In the genomic region with DNA sequence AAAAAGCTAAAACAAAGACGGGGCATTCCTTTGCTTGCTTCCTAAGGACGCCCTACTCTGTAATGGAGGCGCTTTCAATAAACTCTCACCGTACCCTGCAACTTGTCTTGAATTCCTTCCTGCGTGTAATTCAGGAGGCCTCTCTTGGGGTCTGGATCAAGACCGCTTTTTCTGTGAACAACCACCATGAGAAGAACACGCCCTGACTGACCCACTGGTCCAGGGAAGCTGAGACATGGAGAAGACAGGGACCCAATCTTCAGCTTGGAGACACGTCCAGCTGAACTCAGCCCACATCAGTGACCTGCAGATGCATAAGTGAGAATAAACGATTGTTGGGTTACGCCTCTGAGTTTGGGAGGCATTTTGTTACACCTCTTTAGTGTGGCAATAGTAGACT, we compare ENCODE assay signal across 8 cellular contexts. TPM values are rescaled to one million over a fixed set of nuclear protein-coding genes. Genes with fewer than 3 reads are reported as not detected.
DNase-seq lines count a peak whose midpoint lies in the region; ATAC-seq and TF ChIP-seq lines count a peak whose summit lies in the region.

No MANE protein-coding gene starts in this region.

- ATAC-seq in naive thymus-derived CD8-positive, alpha-beta T cell = no peak
- no peak for ATAC-seq in HG03139 (IDR thresholded peaks at IDR 0.05; ENCODE audit: unreplicated experiment)
- no peak for ATAC-seq in HG03571 (IDR thresholded peaks at IDR 0.05; ENCODE audit: unreplicated experiment)

- DNase-seq in brain microvascular endothelial cell (no peak), NOMO-1 (lab: John Stamatoyannopoulos, UW; ENCODE audit: unreplicated experiment in 2 of 2) (no peak)
- no peak for DNase-seq in naive thymus-derived CD8-positive, alpha-beta T cell
- DNase-seq in activated CD4-positive, CD25-positive, alpha-beta regulatory T cell treated with anti-CD3 and anti-CD28 coated beads, Interleukin-2, amount 50 U/mL, for 72 hours = no peak

- no peaks in the 10 kb centered on the region for H3K79me2 ChIP-seq in ACC112 (ENCODE audit: control insufficient read depth, insufficient read depth, low read length, unreplicated experiment)

- H3K9me3 ChIP-seq in HEK293 (ENCODE audit: control insufficient read depth, insufficient read depth, low read depth, low read length) = no peaks in the 10 kb centered on the region

- no peaks in the 10 kb centered on the region for H3K27me3 Mint-ChIP-seq in naive thymus-derived CD8-positive, alpha-beta T cell

- no peaks in the 10 kb centered on the region for H3K27me3 ChIP-seq in ACC112 (ENCODE audit: insufficient read depth, low read length)
- H3K27me3 ChIP-seq in brain microvascular endothelial cell (replicated peaks) = no peaks in the 10 kb centered on the region

- peak overlapping the region; percentile 84 for H3K4me3 ChIP-seq in ACC112 (ENCODE audit: low read depth, low read length)
- H3K4me3 ChIP-seq in HEK293 (ENCODE audit: low read depth, low read length) = no peak overlapping the region
- peak overlapping the region; percentile 72 for H3K4me3 ChIP-seq in brain microvascular endothelial cell (ENCODE audit: low read depth, low read length)

- H3K4me1 Mint-ChIP-seq in naive thymus-derived CD8-positive, alpha-beta T cell = peaks cover 10 to 24% (median 20%) of the 10 kb centered on the region in 4 donors

- H2AFZ ChIP-seq in ACC112 (ENCODE audit: low read length, unreplicated experiment) = peak overlapping the region; percentile 93

- H3K36me3 ChIP-seq in ACC112 (ENCODE audit: insufficient read depth, low read length) (no peaks in the 10 kb centered on the region), HEK293 (ENCODE audit: control insufficient read depth in 2 of 2, insufficient read depth in 1 of 2, low read length in 2 of 2) (no peaks in the 10 kb centered on the region), brain microvascular endothelial cell (replicated peaks) (no peaks in the 10 kb centered on the region)

- peaks cover 16% of the 10 kb centered on the region for H3K4me1 ChIP-seq in ACC112 (ENCODE audit: control insufficient read depth, insufficient read depth, low read length, unreplicated experiment)
- no peaks in the 10 kb centered on the region for H3K4me1 ChIP-seq in HEK293 (ENCODE audit: control insufficient read depth, insufficient read depth, low read length)

- in situ Hi-C loops in brain microvascular endothelial cell (cut with HindIII; ENCODE audit: low pct_ligation_motif_present, low sequenced_read_pairs) = no loop called here

- H3K27ac ChIP-seq in ACC112 (ENCODE audit: low read depth, low read length) (no peak overlapping the region), HEK293 (ENCODE audit: extremely low read depth, low read depth, low read length) (peak overlapping the region; percentile 61; the same call in 1 of the 2 replicates), brain microvascular endothelial cell (no peak overlapping the region)

- TF ChIP-seq CTCF in HEK293 (tag by site-specific recombination; IDR thresholded peaks at IDR 0.05) (no peak), brain microvascular endothelial cell (IDR thresholded peaks at IDR 0.05; ENCODE audit: low read depth, low read length, missing control alignments) (no peak)

- no peaks in the 10 kb centered on the region for H3K36me3 Mint-ChIP-seq in naive thymus-derived CD8-positive, alpha-beta T cell

- H3K9me3 Mint-ChIP-seq in naive thymus-derived CD8-positive, alpha-beta T cell = no peaks in the 10 kb centered on the region

- peak overlapping the region in 8 of 10 donors; percentile 59 to 98 (median 97) for H3K27ac Mint-ChIP-seq in naive thymus-derived CD8-positive, alpha-beta T cell

- peak overlapping the region; percentile 92 to 99 (median 97) for H3K4me3 Mint-ChIP-seq in naive thymus-derived CD8-positive, alpha-beta T cell

- POLR2A ChIA-PET in HEK293 (lab: Yijun Ruan, JAX) = interaction anchor here (0.6 to 1.9 kb wide), 2 partner anchors 8 to 9 kb away, joined by 3 to 6 read pairs; a partner anchor contains a TSS
- POLR2A ChIA-PET in naive thymus-derived CD8-positive, alpha-beta T cell (lab: Charles Lee) = interaction anchor here (3.1 kb wide), 1 partner anchor 9 kb away, joined by 38 read pairs; a partner anchor contains a TSS

- CTCF ChIA-PET in HEK293 (lab: Yijun Ruan, JAX) = interaction anchor here (0.6 to 1.6 kb wide), 14 partner anchors 9 to 1698 kb away, joined by 3 to 6 read pairs (median 4); a partner anchor contains a TSS

TF ChIP-seq in HEK293, 187 proteins besides CTCF, POLR2A, EP300 and RAD21:
- TF ChIP-seq SP7 (tag by site-specific recombination; IDR thresholded peaks at IDR 0.05) (no peak), ZNF114 (tag by site-specific recombination; IDR thresholded peaks at IDR 0.05) (no peak), ZNF112 (tag by site-specific recombination; IDR thresholded peaks at IDR 0.05) (no peak), SCRT2 (tag by site-specific recombination; IDR thresholded peaks at IDR 0.05) (no peak), ZNF138 (tag by site-specific recombination; IDR thresholded peaks at IDR 0.05; ENCODE audit: borderline replicate concordance) (no peak), ZSCAN16 (tag by site-specific recombination; IDR thresholded peaks at IDR 0.05) (no peak), ZBTB21 (tag by site-specific recombination; IDR thresholded peaks at IDR 0.05) (no peak)
- TF ChIP-seq, protein P1, sequence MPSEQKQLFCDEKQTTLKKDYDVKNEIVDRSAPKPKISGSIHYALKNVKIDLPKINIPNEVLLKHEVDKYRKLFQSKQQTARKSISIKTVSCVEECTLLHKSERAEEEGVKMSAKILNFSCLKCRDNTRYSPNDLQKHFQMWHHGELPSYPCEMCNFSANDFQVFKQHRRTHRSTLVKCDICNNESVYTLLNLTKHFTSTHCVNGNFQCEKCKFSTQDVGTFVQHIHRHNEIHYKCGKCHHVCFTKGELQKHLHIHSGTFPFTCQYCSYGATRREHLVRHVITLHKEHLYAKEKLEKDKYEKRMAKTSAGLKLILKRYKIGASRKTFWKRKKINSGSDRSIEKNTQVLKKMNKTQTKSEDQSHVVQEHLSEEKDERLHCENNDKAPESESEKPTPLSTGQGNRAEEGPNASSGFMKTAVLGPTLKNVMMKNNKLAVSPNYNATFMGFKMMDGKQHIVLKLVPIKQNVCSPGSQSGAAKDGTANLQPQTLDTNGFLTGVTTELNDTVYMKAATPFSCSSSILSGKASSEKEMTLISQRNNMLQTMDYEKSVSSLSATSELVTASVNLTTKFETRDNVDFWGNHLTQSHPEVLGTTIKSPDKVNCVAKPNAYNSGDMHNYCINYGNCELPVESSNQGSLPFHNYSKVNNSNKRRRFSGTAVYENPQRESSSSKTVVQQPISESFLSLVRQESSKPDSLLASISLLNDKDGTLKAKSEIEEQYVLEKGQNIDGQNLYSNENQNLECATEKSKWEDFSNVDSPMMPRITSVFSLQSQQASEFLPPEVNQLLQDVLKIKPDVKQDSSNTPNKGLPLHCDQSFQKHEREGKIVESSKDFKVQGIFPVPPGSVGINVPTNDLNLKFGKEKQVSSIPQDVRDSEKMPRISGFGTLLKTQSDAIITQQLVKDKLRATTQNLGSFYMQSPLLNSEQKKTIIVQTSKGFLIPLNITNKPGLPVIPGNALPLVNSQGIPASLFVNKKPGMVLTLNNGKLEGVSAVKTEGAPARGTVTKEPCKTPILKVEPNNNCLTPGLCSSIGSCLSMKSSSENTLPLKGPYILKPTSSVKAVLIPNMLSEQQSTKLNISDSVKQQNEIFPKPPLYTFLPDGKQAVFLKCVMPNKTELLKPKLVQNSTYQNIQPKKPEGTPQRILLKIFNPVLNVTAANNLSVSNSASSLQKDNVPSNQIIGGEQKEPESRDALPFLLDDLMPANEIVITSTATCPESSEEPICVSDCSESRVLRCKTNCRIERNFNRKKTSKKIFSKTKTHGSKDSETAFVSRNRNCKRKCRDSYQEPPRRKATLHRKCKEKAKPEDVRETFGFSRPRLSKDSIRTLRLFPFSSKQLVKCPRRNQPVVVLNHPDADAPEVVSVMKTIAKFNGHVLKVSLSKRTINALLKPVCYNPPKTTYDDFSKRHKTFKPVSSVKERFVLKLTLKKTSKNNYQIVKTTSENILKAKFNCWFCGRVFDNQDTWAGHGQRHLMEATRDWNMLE (tag by site-specific recombination; conservative IDR thresholded peaks at IDR 0.05; ENCODE audit: low read depth) = no peak

RNA-seq across cellular contexts. Expression of a gene that starts 7.8 kb away (rescaled TPM):
- total RNA-seq in naive thymus-derived CD8-positive, alpha-beta T cell = 100 to 1,000 TPM; 128 to 136 TPM
- 10 to 100 TPM; 46.5 to 70.5 (median 55.2) TPM for polyA plus RNA-seq in naive thymus-derived CD8-positive, alpha-beta T cell

RNA-seq across cellular contexts. Expression of a gene that starts 42.9 kb away (rescaled TPM):
- total RNA-seq in naive thymus-derived CD8-positive, alpha-beta T cell = 10 to 100 TPM; 16.8 to 18.0 TPM
- polyA plus RNA-seq in naive thymus-derived CD8-positive, alpha-beta T cell = 10 to 100 TPM; 16.5 to 24.5 (median 22.9) TPM
